ENCODE assay signal across 11 cellular contexts in genomic region chr2:219293736-219294201, GRCh38. TPM values are rescaled to one million over a fixed set of nuclear protein-coding genes. Genes with fewer than 3 reads are reported as not detected.
DNase-seq lines count a peak whose midpoint lies in the region; TF ChIP-seq lines count a peak whose summit lies in the region.
"Had no signal": no experiment of that assay in that cellular context is flagged by ENCODE, and none has a peak within 500 bp of the region (broad histone marks: within the 10 kb centered on the region; RNA-seq: fewer than 3 reads in every experiment).

No MANE protein-coding gene starts in this region.

- TF ChIP-seq POLR2A in thyroid gland (IDR thresholded peaks at IDR 0.05) = no peak

- intact Hi-C loops in activated CD4-positive, alpha-beta T cell treated with anti-CD3 and anti-CD28 coated beads, Interleukin-2, amount 10 ng/mL, durations not matched to agents 24 days and 14 days (cut with micrococcal nuclease) = loop anchor here (1.0 to 2.0 kb wide), 5 partner anchors 14 to 117 kb away; partner anchors contain the start of genes ABCB6, CNPPD1, DNAJB2 and DNPEP
- intact Hi-C loops in thyroid gland (cut with DNase I) = loop anchor here (2.0 kb wide), 1 partner anchor 15 kb away; the partner anchor contains the start of gene DNAJB2

- no peaks in the 10 kb centered on the region for H3K36me3 ChIP-seq in thyroid gland

- H3K4me1 ChIP-seq in thyroid gland = peaks cover 4 to 21% of the 10 kb centered on the region in 2 donors

- peaks cover 1% of the 10 kb centered on the region for H3K27me3 Mint-ChIP-seq in activated CD4-positive, alpha-beta T cell treated with anti-CD3 and anti-CD28 coated beads, Interleukin-2, amount 10 ng/mL, durations not matched to agents 24 days and 14 days

- H3K27ac ChIP-seq in substantia nigra (ENCODE audit: low read depth, low read length, poor library complexity, severe bottlenecking) (peak overlapping the region; percentile 87), thyroid gland (no peak overlapping the region)

- H3K4me3 Mint-ChIP-seq in activated CD4-positive, alpha-beta T cell treated with anti-CD3 and anti-CD28 coated beads, Interleukin-2, amount 10 ng/mL, durations not matched to agents 24 days and 14 days = peak overlapping the region; percentile 84

- 88 to 90% methylated on average over 5 of the region's 5 CpGs for WGBS in thyroid gland, 2 donors

- no peaks in the 10 kb centered on the region for H3K9me3 ChIP-seq in thyroid gland

- no peaks in the 10 kb centered on the region for H3K36me3 Mint-ChIP-seq in activated CD4-positive, alpha-beta T cell treated with anti-CD3 and anti-CD28 coated beads, Interleukin-2, amount 10 ng/mL, durations not matched to agents 24 days and 14 days (ENCODE audit: low read depth)

- no peak for TF ChIP-seq CTCF in thyroid gland (IDR thresholded peaks at IDR 0.05)

- H3K9me3 Mint-ChIP-seq in activated CD4-positive, alpha-beta T cell treated with anti-CD3 and anti-CD28 coated beads, Interleukin-2, amount 10 ng/mL, durations not matched to agents 24 days and 14 days = no peaks in the 10 kb centered on the region

- no peak for DNase-seq in activated CD4-positive, alpha-beta T cell treated with anti-CD3 and anti-CD28 coated beads, Interleukin-2, amount 10 ng/mL, durations not matched to agents 24 days and 14 days
- DNase-seq in activated CD4-positive, alpha-beta T cell treated with anti-CD3 and anti-CD28 coated beads for 4 hours = no peak
- peak; percentile 54 for DNase-seq in activated CD8-positive, alpha-beta memory T cell treated with anti-CD3 and anti-CD28 coated beads, Interleukin-2, amount 50 U/mL, for 48 hours
- DNase-seq in islet precursor cell (peak; percentile 40), substantia nigra (lab: John Stamatoyannopoulos, UW) (no peak), NCI-H146 treated with DMSO at 0.1 percent for 48 hours (lab: John Stamatoyannopoulos, UW; ENCODE audit: unreplicated experiment) (no peak), thyroid gland (no peak), HuH-7 (ENCODE audit: low spot score) (no peak)
- DNase-seq: NCI-H1105 had no signal

- no peaks in the 10 kb centered on the region for H3K27me3 ChIP-seq in thyroid gland

- no peak overlapping the region for H3K4me3 ChIP-seq in thyroid gland (replicated peaks in 1 of 3)

- H3K4me1 Mint-ChIP-seq in activated CD4-positive, alpha-beta T cell treated with anti-CD3 and anti-CD28 coated beads, Interleukin-2, amount 10 ng/mL, durations not matched to agents 24 days and 14 days = peaks cover 13% of the 10 kb centered on the region

- H3K27ac Mint-ChIP-seq in activated CD4-positive, alpha-beta T cell treated with anti-CD3 and anti-CD28 coated beads, Interleukin-2, amount 10 ng/mL, durations not matched to agents 24 days and 14 days = peak overlapping the region; percentile 97

RNA-seq across cellular contexts. Expression of gene DNAJB2, which starts 14.6 kb away (rescaled TPM):
- total RNA-seq in activated CD4-positive, alpha-beta T cell treated with anti-CD3 and anti-CD28 coated beads, Interleukin-2, amount 10 ng/mL, durations not matched to agents 24 days and 14 days = 49.7 and 52.4 TPM in 2 replicates
- total RNA-seq in thyroid gland = 100 to 1,000 TPM in 3 of 4 donors, 10 to 100 TPM in 1; 79.0 to 127 (median 116) TPM

RNA-seq across cellular contexts. Expression of gene PTPRN, which starts 15.4 kb away (rescaled TPM):
- 0.07 TPM in 1 of 2 replicates, not detected in the other for total RNA-seq in activated CD4-positive, alpha-beta T cell treated with anti-CD3 and anti-CD28 coated beads, Interleukin-2, amount 10 ng/mL, durations not matched to agents 24 days and 14 days
- 1 to 10 TPM in 3 of 4 donors, not detected in 1; 1.9 to 4.6 (median 4.4) TPM for total RNA-seq in thyroid gland
- total RNA-seq: subcutaneous adipose tissue had no signal

RNA-seq across cellular contexts. Expression of gene RESP18, which starts 38.8 kb away (rescaled TPM):
- not detected in 2 replicates for total RNA-seq in activated CD4-positive, alpha-beta T cell treated with anti-CD3 and anti-CD28 coated beads, Interleukin-2, amount 10 ng/mL, durations not matched to agents 24 days and 14 days
- not detected for total RNA-seq in thyroid gland
- total RNA-seq: kidney epithelial cell, subcutaneous adipose tissue had no signal

RNA-seq across cellular contexts. Expression of gene TUBA4A, which starts 40.1 kb away (rescaled TPM):
- total RNA-seq in activated CD4-positive, alpha-beta T cell treated with anti-CD3 and anti-CD28 coated beads, Interleukin-2, amount 10 ng/mL, durations not matched to agents 24 days and 14 days = 235 and 240 TPM in 2 replicates
- total RNA-seq in thyroid gland = 10 to 100 TPM; 21.0 to 72.4 (median 34.8) TPM

RNA-seq across cellular contexts. Expression of gene TUBA4B, which starts 40.7 kb away (rescaled TPM):
- not detected in 2 replicates for total RNA-seq in activated CD4-positive, alpha-beta T cell treated with anti-CD3 and anti-CD28 coated beads, Interleukin-2, amount 10 ng/mL, durations not matched to agents 24 days and 14 days
- not detected for total RNA-seq in thyroid gland
- total RNA-seq: kidney epithelial cell, subcutaneous adipose tissue had no signal

Comparison
In these comparisons a context has a peak if more than half of its experiments do, and no peak if none do; other contexts are left out.
1. DNase-seq: peak in activated CD8-positive, alpha-beta memory T cell treated with anti-CD3 and anti-CD28 coated beads, Interleukin-2, amount 50 U/mL, for 48 hours (single experiment) and islet precursor cell (single experiment); none in activated CD4-positive, alpha-beta T cell treated with anti-CD3 and anti-CD28 coated beads, Interleukin-2, amount 10 ng/mL, durations not matched to agents 24 days and 14 days (single experiment), activated CD4-positive, alpha-beta T cell treated with anti-CD3 and anti-CD28 coated beads for 4 hours (0 of 2), substantia nigra (0 of 49), NCI-H146 treated with DMSO at 0.1 percent for 48 hours (single experiment), thyroid gland (0 of 2) and HuH-7 (single experiment).